ENCODE assay signal across 7 cellular contexts in genomic region chr4:32748061-32748460, GRCh38.
"Had no signal": no experiment of that assay in that cellular context is flagged by ENCODE, and none has a peak within 500 bp of the region (broad histone marks: within the 10 kb centered on the region; RNA-seq: fewer than 3 reads in every experiment).

No MANE protein-coding gene starts in this region.

- FAIRE-seq: H54 had no signal

- H3K4me1 Mint-ChIP-seq: H9, IgD-negative memory B cell had no signal

- H3K9me3 Mint-ChIP-seq: H9, IgD-negative memory B cell had no signal

- H3K27ac ChIP-seq: HL-60 had no signal

- DNase-seq: GOT3, HCEC 1CT, KBM-7 had no signal

- H3K36me3 Mint-ChIP-seq: IgD-negative memory B cell had no signal

- H3K27me3 Mint-ChIP-seq: IgD-negative memory B cell had no signal

- H3K4me3 Mint-ChIP-seq: H9, IgD-negative memory B cell had no signal

- H3K27ac Mint-ChIP-seq: H9, IgD-negative memory B cell had no signal
